ENCODE assay signal across 8 cellular contexts in genomic region chr19:18292810-18293641, GRCh38. TPM values are rescaled to one million over a fixed set of nuclear protein-coding genes. Genes with fewer than 3 reads are reported as not detected.
A peak's percentile ranks its signal among the peaks of the same experiment; 100 is the strongest.
DNase-seq lines count a peak whose midpoint lies in the region; ATAC-seq and TF ChIP-seq lines count a peak whose summit lies in the region.

No MANE protein-coding gene starts in this region.

- peak overlapping the region; percentile 93 for H3K27ac Mint-ChIP-seq in WTC11
- peak overlapping the region; percentile 100 for H3K27ac Mint-ChIP-seq in mesothelial cell of epicardium

- peak; percentile 55 for ATAC-seq in WTC11
- ATAC-seq in GM18909 (IDR thresholded peaks at IDR 0.05; ENCODE audit: poor library complexity, unreplicated experiment) = no peak

- TF ChIP-seq CTCF in WTC11 (IDR thresholded peaks at IDR 0.05) (no peak), epithelial cell of proximal tubule (conservative IDR thresholded peaks at IDR 0.05; ENCODE audit: low read depth, low read length) (no peak), mesothelial cell of epicardium (IDR thresholded peaks at IDR 0.05; ENCODE audit: unreplicated experiment) (no peak)

- H3K9ac ChIP-seq in subcutaneous abdominal adipose tissue (ENCODE audit: low read length in 5 of 5) = peak overlapping the region; percentile 68 to 92 (median 84)

- H3K9me3 Mint-ChIP-seq in WTC11 = no peaks in the 10 kb centered on the region
- H3K9me3 Mint-ChIP-seq in mesothelial cell of epicardium = no peaks in the 10 kb centered on the region

- H3K9me3 ChIP-seq in subcutaneous abdominal adipose tissue (ENCODE audit: control insufficient read depth in 5 of 5, low read length in 5 of 5) = no peaks in the 10 kb centered on the region

- CTCF ChIA-PET in WTC11 (lab: Charles Lee) = interaction anchor here (0.6 to 3.5 kb wide), 25 partner anchors 10 to 355 kb away, joined by 3 to 102 read pairs (median 5); partner anchors contain the start of genes GDF15, IQCN, JUND and LSM4

- peaks cover 2 to 42% (median 32%) of the 10 kb centered on the region in 5 donors for H3K4me1 ChIP-seq in subcutaneous abdominal adipose tissue (ENCODE audit: control insufficient read depth in 5 of 5, insufficient read depth in 5 of 5, low read length in 5 of 5)

- H3K27me3 Mint-ChIP-seq in WTC11 (ENCODE audit: low read depth) (no peaks in the 10 kb centered on the region; the same call in 1 of the 2 replicates), mesothelial cell of epicardium (ENCODE audit: low read depth) (no peaks in the 10 kb centered on the region)

- H3K36me3 Mint-ChIP-seq in WTC11 (no peaks in the 10 kb centered on the region), mesothelial cell of epicardium (no peaks in the 10 kb centered on the region)

- H3K4me3 Mint-ChIP-seq in WTC11 (peak overlapping the region; percentile 83), mesothelial cell of epicardium (peak overlapping the region; percentile 78)

- DNase-seq in GDM1 (lab: John Stamatoyannopoulos, UW) = peak; percentile 82
- peak; percentile 46 for DNase-seq in M059J (ENCODE audit: low read depth)
- DNase-seq in WTC11 (ENCODE audit: low spot score) = peak; percentile 95
- DNase-seq in epithelial cell of proximal tubule (ENCODE audit: low read depth) = no peak
- DNase-seq in mesothelial cell of epicardium (ENCODE audit: low spot score in 2 of 2, unreplicated experiment in 2 of 2) = peak; percentile 75 to 87
- no peak for DNase-seq in NCI-H1930 (lab: John Stamatoyannopoulos, UW)

- no peaks in the 10 kb centered on the region for H3K36me3 ChIP-seq in subcutaneous abdominal adipose tissue (ENCODE audit: control insufficient read depth in 5 of 5, insufficient read depth in 5 of 5, low read length in 5 of 5)

- peak overlapping the region; percentile 63 for H3K4me3 ChIP-seq in epithelial cell of proximal tubule (ENCODE audit: low read depth, low read length)
- H3K4me3 ChIP-seq in subcutaneous abdominal adipose tissue (ENCODE audit: low read depth in 1 of 5, low read length in 5 of 5) = peak overlapping the region; percentile 83 to 90 (median 85)

- peak overlapping the region; percentile 95 for H3K27ac ChIP-seq in subcutaneous abdominal adipose tissue (ENCODE audit: low read depth, low read length)

- POLR2A ChIA-PET in WTC11 (lab: Charles Lee) = interaction anchor here (0.7 to 3.1 kb wide), 14 partner anchors 9 to 360 kb away, joined by 3 to 200 read pairs (median 4); partner anchors contain the start of genes CCDC124, GDF15, JUND and LSM4

- H3K27me3 ChIP-seq in subcutaneous abdominal adipose tissue (ENCODE audit: control insufficient read depth in 5 of 5, insufficient read depth in 4 of 5, low read length in 5 of 5) = no peaks in the 10 kb centered on the region

- H3K4me1 Mint-ChIP-seq in WTC11 (peaks cover 42% of the 10 kb centered on the region), mesothelial cell of epicardium (peaks cover 41% of the 10 kb centered on the region)

TF ChIP-seq in WTC11, 78 proteins besides CTCF, POLR2A, EP300 and RAD21:
- TF ChIP-seq ZNF423 (CRISPR knock-in tag; IDR thresholded peaks at IDR 0.05) = peak; percentile 5; the same call in 1 of the 2 replicates
- peak; percentile 95; the same call in 1 of the 2 replicates for TF ChIP-seq ZNF281 (CRISPR knock-in tag; IDR thresholded peaks at IDR 0.05)
- no peak for TF ChIP-seq ZBTB43 (CRISPR knock-in tag; IDR thresholded peaks at IDR 0.05)
- peak; percentile 71; the same call in 1 of the 2 replicates for TF ChIP-seq GTF2I (CRISPR knock-in tag; conservative IDR thresholded peaks at IDR 0.05)
- 0 out of 2 replicates have a peak, but pooled peaks have one; percentile 17 for TF ChIP-seq TEAD1 (CRISPR knock-in tag; IDR thresholded peaks at IDR 0.05)
- no peak for TF ChIP-seq NR3C1 (CRISPR knock-in tag; conservative IDR thresholded peaks at IDR 0.05; ENCODE audit: low read depth)
- peak; percentile 82 for TF ChIP-seq ETV6 (CRISPR knock-in tag; IDR thresholded peaks at IDR 0.05)
- TF ChIP-seq ZNF121 (CRISPR knock-in tag; IDR thresholded peaks at IDR 0.05) = peak; percentile 64; the same call in 1 of the 2 replicates
- peak; percentile 79 for TF ChIP-seq SP1 (CRISPR knock-in tag; conservative IDR thresholded peaks at IDR 0.05)
- no peak for TF ChIP-seq OVOL2 (CRISPR knock-in tag; IDR thresholded peaks at IDR 0.05; ENCODE audit: borderline replicate concordance)
- TF ChIP-seq ZNF263 (CRISPR knock-in tag; IDR thresholded peaks at IDR 0.05; ENCODE audit: low read depth) = no peak
- no peak for TF ChIP-seq CDX4 (CRISPR knock-in tag; IDR thresholded peaks at IDR 0.05; ENCODE audit: borderline replicate concordance)
- TF ChIP-seq RELA (CRISPR knock-in tag; IDR thresholded peaks at IDR 0.05; ENCODE audit: borderline replicate concordance) = no peak
- 0 out of 2 replicates have a peak, but pooled peaks have one; percentile 4 for TF ChIP-seq FOXK1 (CRISPR knock-in tag; IDR thresholded peaks at IDR 0.05)

RNA-seq across cellular contexts. Expression of gene JUND, which starts 11.6 kb away (rescaled TPM):
- 54.1 and 206 TPM in 2 replicates for total RNA-seq in M059J (2014; rRNA removed; shearing (Covaris generic))
- total RNA-seq in WTC11 (2021) (121 to 137 TPM (median 133 TPM) in 3 replicates), epithelial cell of proximal tubule (266 and 341 TPM in 2 replicates), mesothelial cell of epicardium (274 to 284 TPM (median 276 TPM) in 3 replicates)

RNA-seq across cellular contexts. Expression of gene IQCN, which starts 18.8 kb away (rescaled TPM):
- 0.10 TPM in 1 of 2 replicates, not detected in the other for total RNA-seq in M059J (2014; rRNA removed; shearing (Covaris generic))
- total RNA-seq in WTC11 (2021) (0.46 to 1.0 TPM (median 0.61 TPM) in 3 replicates), epithelial cell of proximal tubule (0.07 and 1.3 TPM in 2 replicates), mesothelial cell of epicardium (14.8 to 17.1 TPM (median 16.8 TPM) in 3 replicates)

RNA-seq across cellular contexts. Expression of gene LSM4, which starts 29.9 kb away (rescaled TPM):
- total RNA-seq in M059J (2014; rRNA removed; shearing (Covaris generic)) = 314 and 393 TPM in 2 replicates
- 373 to 434 TPM (median 409 TPM) in 3 replicates for total RNA-seq in WTC11 (2021)
- 490 and 620 TPM in 2 replicates for total RNA-seq in epithelial cell of proximal tubule
- 112 to 119 TPM (median 114 TPM) in 3 replicates for total RNA-seq in mesothelial cell of epicardium

RNA-seq across cellular contexts. Expression of gene PGPEP1, which starts 47.4 kb away (rescaled TPM):
- total RNA-seq in M059J (2014; rRNA removed; shearing (Covaris generic)) = 10.3 and 13.5 TPM in 2 replicates
- total RNA-seq in WTC11 (2021) (39.2 to 68.1 TPM (median 40.8 TPM) in 3 replicates), epithelial cell of proximal tubule (5.4 and 7.5 TPM in 2 replicates), mesothelial cell of epicardium (22.6 to 24.3 TPM (median 23.2 TPM) in 3 replicates)

Comparison
In these comparisons a context has a peak if more than half of its experiments do, and no peak if none do; other contexts are left out.
1. DNase-seq: peak in GDM1 (single experiment), M059J (single experiment), WTC11 (single experiment) and mesothelial cell of epicardium (2 of 2); none in epithelial cell of proximal tubule (single experiment) and NCI-H1930 (0 of 2).